Comparison of ENCODE assay signal across 11 cellular contexts in the genomic region with DNA sequence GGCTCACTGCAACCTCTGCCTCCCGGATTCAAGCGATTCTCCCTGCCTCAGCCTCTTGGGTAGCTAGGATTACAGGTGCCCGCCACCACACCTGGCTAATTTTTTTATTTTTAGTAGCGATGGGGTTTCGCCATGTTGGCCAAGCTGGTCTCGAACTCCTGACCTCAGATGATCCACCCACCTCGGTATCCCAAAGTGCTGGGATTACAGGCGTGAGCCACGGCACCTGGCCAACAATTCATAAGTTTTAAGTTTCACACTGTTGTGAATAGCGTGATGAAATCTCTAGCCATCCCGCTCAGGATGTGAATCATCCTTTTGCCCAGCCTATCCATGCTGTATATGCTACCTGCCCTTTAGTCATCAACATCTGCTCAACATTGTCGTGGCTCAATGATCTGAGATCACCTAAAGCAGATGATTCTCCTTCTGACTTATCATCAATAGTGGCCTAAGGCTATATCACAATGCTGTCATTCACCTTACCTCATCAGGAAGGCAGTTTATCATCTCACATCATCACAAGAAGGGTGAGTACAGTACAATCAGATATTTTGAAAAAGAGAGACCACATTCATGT. TPM values are rescaled to one million over a fixed set of nuclear protein-coding genes. Genes with fewer than 3 reads are reported as not detected.
A peak's percentile ranks its signal among the peaks of the same experiment; 100 is the strongest.
DNase-seq lines count a peak whose midpoint lies in the region; ATAC-seq and TF ChIP-seq lines count a peak whose summit lies in the region.
"Had no signal": no experiment of that assay in that cellular context is flagged by ENCODE, and none has a peak within 500 bp of the region (broad histone marks: within the 10 kb centered on the region; RNA-seq: fewer than 3 reads in every experiment).

No MANE protein-coding gene starts in this region.

- H3K27me3 Mint-ChIP-seq in type B pancreatic cell = no peaks in the 10 kb centered on the region

- peaks cover 12% of the 10 kb centered on the region for H3K36me3 Mint-ChIP-seq in type B pancreatic cell

- H3K4me1 ChIP-seq in left lung = peaks cover 26 to 85% of the 10 kb centered on the region in 2 donors

- ATAC-seq in GM21786 (IDR thresholded peaks at IDR 0.05; ENCODE audit: unreplicated experiment) (no peak), HG02623 (IDR thresholded peaks at IDR 0.05; ENCODE audit: unreplicated experiment) (no peak), left lung (no peak)
- ATAC-seq: left cardiac atrium had no signal

- DNase-seq in stimulated activated CD4-positive, alpha-beta T cell treated with anti-CD3 and anti-CD28 coated beads, Interleukin-15, amount 100 ng/mL, for 24 hours = peak; percentile 58
- DNase-seq in stimulated activated CD4-positive, alpha-beta T cell treated with anti-CD3 and anti-CD28 coated beads, Interleukin-4, amount 100 ng/mL, for 1 hour = no peak
- peak; percentile 93 for DNase-seq in SW480 (ENCODE audit: low spot score)
- peak; percentile 99 for DNase-seq in epithelial cell of prostate (ENCODE audit: low read depth, low spot score)
- no peak for DNase-seq in type B pancreatic cell (ENCODE audit: extremely low spot score, unreplicated experiment)
- no peak for DNase-seq in left lung
- DNase-seq: DMS79 treated with DMSO at 0.1 percent for 48 hours, left cardiac atrium, NCI-H2081 treated with DMSO at 0.1 percent for 48 hours had no signal

- H3K27me3 ChIP-seq in left lung = no peaks in the 10 kb centered on the region

- peaks cover 0 to 5% of the 10 kb centered on the region in 2 donors for H3K36me3 ChIP-seq in left lung

- no peaks in the 10 kb centered on the region for H3K9me3 Mint-ChIP-seq in type B pancreatic cell

- intact Hi-C loops in left lung (cut with DNase I) = no loop called here

- no peaks in the 10 kb centered on the region for H3K9me3 ChIP-seq in left lung

- peak overlapping the region; percentile 65 for H3K4me3 Mint-ChIP-seq in type B pancreatic cell

- H3K27ac ChIP-seq in epithelial cell of prostate (peak overlapping the region; percentile 97), left lung (no peak overlapping the region)

- no peak overlapping the region for H3K4me3 ChIP-seq in left lung

- TF ChIP-seq CTCF in type B pancreatic cell (conservative IDR thresholded peaks at IDR 0.05) (no peak), left lung (IDR thresholded peaks at IDR 0.05) (no peak)

- H3K4me1 Mint-ChIP-seq in type B pancreatic cell (ENCODE audit: unreplicated experiment) = peaks cover 39% of the 10 kb centered on the region

- H3K27ac Mint-ChIP-seq in type B pancreatic cell = peak overlapping the region; percentile 17

RNA-seq across cellular contexts. Expression of a gene that starts 2.6 kb away (rescaled TPM):
- total RNA-seq in type B pancreatic cell (ENCODE audit: low replicate concordance) (41.1 and 50.9 TPM in 2 replicates), left lung (10 to 100 TPM; 42.5 to 47.9 TPM)

RNA-seq across cellular contexts. Expression of a gene that starts 2.7 kb away (rescaled TPM):
- 42.4 and 47.5 TPM in 2 replicates for total RNA-seq in type B pancreatic cell (ENCODE audit: low replicate concordance)
- total RNA-seq in left lung = 10 to 100 TPM; 38.7 to 40.2 TPM

RNA-seq across cellular contexts. Expression of a gene that starts 17.1 kb away (rescaled TPM):
- total RNA-seq in type B pancreatic cell (ENCODE audit: low replicate concordance) (14.1 and 14.3 TPM in 2 replicates), left lung (10 to 100 TPM in 1 of 2 donors, 1 to 10 TPM in 1; 4.5 to 10.3 TPM)

RNA-seq across cellular contexts. Expression of a gene that starts 17.2 kb away (rescaled TPM):
- total RNA-seq in type B pancreatic cell (ENCODE audit: low replicate concordance) (31.3 and 41.0 TPM in 2 replicates), left lung (10 to 100 TPM; 25.8 to 34.6 TPM)

RNA-seq across cellular contexts. Expression of a gene that starts 25.9 kb away (rescaled TPM):
- total RNA-seq in type B pancreatic cell (ENCODE audit: low replicate concordance) (57.7 and 193 TPM in 2 replicates), left lung (1 to 10 TPM; 5.6 to 9.6 TPM)

Comparison
In these comparisons a context has a peak if more than half of its experiments do, and no peak if none do; other contexts are left out.
1. DNase-seq: peak in stimulated activated CD4-positive, alpha-beta T cell treated with anti-CD3 and anti-CD28 coated beads, Interleukin-15, amount 100 ng/mL, for 24 hours (single experiment), SW480 (single experiment) and epithelial cell of prostate (single experiment); none in stimulated activated CD4-positive, alpha-beta T cell treated with anti-CD3 and anti-CD28 coated beads, Interleukin-4, amount 100 ng/mL, for 1 hour (single experiment), type B pancreatic cell (single experiment) and left lung (0 of 2).